29 cellular contexts compared by ENCODE assay signal in genomic region chr7:134167250-134167649, GRCh38. TPM values are rescaled to one million over a fixed set of nuclear protein-coding genes. Genes with fewer than 3 reads are reported as not detected.
"Had no signal": no experiment of that assay in that cellular context is flagged by ENCODE, and none has a peak within 500 bp of the region (broad histone marks: within the 10 kb centered on the region; RNA-seq: fewer than 3 reads in every experiment).

No MANE protein-coding gene starts in this region.

- H3K4me3 Mint-ChIP-seq: mesothelial cell of epicardium; naive B cell; natural killer cell; nephron progenitor cell; stimulated activated effector memory CD8-positive, alpha-beta T cell treated with anti-CD3 and anti-CD28 coated beads, Interleukin-12 subunit alpha, Interleukin-12 subunit beta, amount 100 ng/mL, for 72 hours had no signal

- H3K9me3 ChIP-seq: left lung, pancreas, prostate gland, sigmoid colon, spleen, stomach, testis, thyroid gland, transverse colon, upper lobe of left lung, vagina had no signal

- FAIRE-seq: keratinocyte, pancreas, small intestine had no signal

- H3K4me1 Mint-ChIP-seq: mesothelial cell of epicardium; naive B cell; natural killer cell; nephron progenitor cell; stimulated activated effector memory CD8-positive, alpha-beta T cell treated with anti-CD3 and anti-CD28 coated beads, Interleukin-12 subunit alpha, Interleukin-12 subunit beta, amount 100 ng/mL, for 72 hours had no signal

- H3K27ac Mint-ChIP-seq: mesothelial cell of epicardium; natural killer cell; nephron progenitor cell; stimulated activated effector memory CD8-positive, alpha-beta T cell treated with anti-CD3 and anti-CD28 coated beads, Interleukin-12 subunit alpha, Interleukin-12 subunit beta, amount 100 ng/mL, for 72 hours had no signal

- H3K4me1 ChIP-seq: left lung, pancreas, prostate gland, sigmoid colon, spleen, stomach, testis, thyroid gland, transverse colon, upper lobe of left lung, vagina had no signal

- H3K27me3 ChIP-seq: left lung, pancreas, sigmoid colon, spleen, stomach, testis, thyroid gland, transverse colon, upper lobe of left lung, vagina had no signal

- ATAC-seq: left cardiac atrium; left lung; natural killer cell; pancreas; right cardiac atrium; stimulated activated effector memory CD8-positive, alpha-beta T cell treated with anti-CD3 and anti-CD28 coated beads, Interleukin-12 subunit alpha, Interleukin-12 subunit beta, amount 100 ng/mL, for 72 hours had no signal

- H3K9me3 Mint-ChIP-seq: mesothelial cell of epicardium; naive B cell; natural killer cell; nephron progenitor cell; stimulated activated effector memory CD8-positive, alpha-beta T cell treated with anti-CD3 and anti-CD28 coated beads, Interleukin-12 subunit alpha, Interleukin-12 subunit beta, amount 100 ng/mL, for 72 hours had no signal

- DNase-seq: hippocampal formation; kidney glomerular epithelial cell; left cardiac atrium; mesendoderm; naive B cell; natural killer cell; nephron progenitor cell; nucleus accumbens; pancreas; posterior cingulate gyrus; retina; right cardiac atrium; sigmoid colon; small intestine; spleen; stimulated activated CD4-positive, alpha-beta T cell treated with anti-CD3 and anti-CD28 coated beads, Interleukin-4, amount 100 ng/mL, for 24 hours; stimulated activated naive CD4-positive, alpha-beta T cell; stomach; testis; thyroid gland; transverse colon; upper lobe of left lung had no signal

- H3K36me3 ChIP-seq: left lung, pancreas, prostate gland, sigmoid colon, spleen, stomach, thyroid gland, transverse colon, upper lobe of left lung, vagina had no signal

- H3K4me3 ChIP-seq: left lung, lung, pancreas, prostate gland, sigmoid colon, spleen, stomach, testis, thyroid gland, transverse colon, upper lobe of left lung, vagina had no signal

- H3K36me3 Mint-ChIP-seq: mesothelial cell of epicardium; naive B cell; natural killer cell; stimulated activated effector memory CD8-positive, alpha-beta T cell treated with anti-CD3 and anti-CD28 coated beads, Interleukin-12 subunit alpha, Interleukin-12 subunit beta, amount 100 ng/mL, for 72 hours had no signal

- H3K27me3 Mint-ChIP-seq: naive B cell had no signal

- H3K27ac ChIP-seq: left lung, pancreas, prostate gland, sigmoid colon, spleen, stomach, testis, thyroid gland, transverse colon, upper lobe of left lung, vagina had no signal

RNA-seq across cellular contexts. Expression of gene LRGUK, which starts 40.1 kb away (rescaled TPM):
- polyA plus RNA-seq: right cardiac atrium had no signal
